ENCODE assay signal across 1 cellular context in genomic region chr7:54292171-54292925, GRCh38.
A peak's percentile ranks its signal among the peaks of the same experiment; 100 is the strongest.
TF ChIP-seq lines count a peak whose summit lies in the region.

No MANE protein-coding gene starts in this region.

TF ChIP-seq in H1, 55 proteins besides CTCF, POLR2A, EP300 and RAD21:
- TF ChIP-seq, protein P1, sequence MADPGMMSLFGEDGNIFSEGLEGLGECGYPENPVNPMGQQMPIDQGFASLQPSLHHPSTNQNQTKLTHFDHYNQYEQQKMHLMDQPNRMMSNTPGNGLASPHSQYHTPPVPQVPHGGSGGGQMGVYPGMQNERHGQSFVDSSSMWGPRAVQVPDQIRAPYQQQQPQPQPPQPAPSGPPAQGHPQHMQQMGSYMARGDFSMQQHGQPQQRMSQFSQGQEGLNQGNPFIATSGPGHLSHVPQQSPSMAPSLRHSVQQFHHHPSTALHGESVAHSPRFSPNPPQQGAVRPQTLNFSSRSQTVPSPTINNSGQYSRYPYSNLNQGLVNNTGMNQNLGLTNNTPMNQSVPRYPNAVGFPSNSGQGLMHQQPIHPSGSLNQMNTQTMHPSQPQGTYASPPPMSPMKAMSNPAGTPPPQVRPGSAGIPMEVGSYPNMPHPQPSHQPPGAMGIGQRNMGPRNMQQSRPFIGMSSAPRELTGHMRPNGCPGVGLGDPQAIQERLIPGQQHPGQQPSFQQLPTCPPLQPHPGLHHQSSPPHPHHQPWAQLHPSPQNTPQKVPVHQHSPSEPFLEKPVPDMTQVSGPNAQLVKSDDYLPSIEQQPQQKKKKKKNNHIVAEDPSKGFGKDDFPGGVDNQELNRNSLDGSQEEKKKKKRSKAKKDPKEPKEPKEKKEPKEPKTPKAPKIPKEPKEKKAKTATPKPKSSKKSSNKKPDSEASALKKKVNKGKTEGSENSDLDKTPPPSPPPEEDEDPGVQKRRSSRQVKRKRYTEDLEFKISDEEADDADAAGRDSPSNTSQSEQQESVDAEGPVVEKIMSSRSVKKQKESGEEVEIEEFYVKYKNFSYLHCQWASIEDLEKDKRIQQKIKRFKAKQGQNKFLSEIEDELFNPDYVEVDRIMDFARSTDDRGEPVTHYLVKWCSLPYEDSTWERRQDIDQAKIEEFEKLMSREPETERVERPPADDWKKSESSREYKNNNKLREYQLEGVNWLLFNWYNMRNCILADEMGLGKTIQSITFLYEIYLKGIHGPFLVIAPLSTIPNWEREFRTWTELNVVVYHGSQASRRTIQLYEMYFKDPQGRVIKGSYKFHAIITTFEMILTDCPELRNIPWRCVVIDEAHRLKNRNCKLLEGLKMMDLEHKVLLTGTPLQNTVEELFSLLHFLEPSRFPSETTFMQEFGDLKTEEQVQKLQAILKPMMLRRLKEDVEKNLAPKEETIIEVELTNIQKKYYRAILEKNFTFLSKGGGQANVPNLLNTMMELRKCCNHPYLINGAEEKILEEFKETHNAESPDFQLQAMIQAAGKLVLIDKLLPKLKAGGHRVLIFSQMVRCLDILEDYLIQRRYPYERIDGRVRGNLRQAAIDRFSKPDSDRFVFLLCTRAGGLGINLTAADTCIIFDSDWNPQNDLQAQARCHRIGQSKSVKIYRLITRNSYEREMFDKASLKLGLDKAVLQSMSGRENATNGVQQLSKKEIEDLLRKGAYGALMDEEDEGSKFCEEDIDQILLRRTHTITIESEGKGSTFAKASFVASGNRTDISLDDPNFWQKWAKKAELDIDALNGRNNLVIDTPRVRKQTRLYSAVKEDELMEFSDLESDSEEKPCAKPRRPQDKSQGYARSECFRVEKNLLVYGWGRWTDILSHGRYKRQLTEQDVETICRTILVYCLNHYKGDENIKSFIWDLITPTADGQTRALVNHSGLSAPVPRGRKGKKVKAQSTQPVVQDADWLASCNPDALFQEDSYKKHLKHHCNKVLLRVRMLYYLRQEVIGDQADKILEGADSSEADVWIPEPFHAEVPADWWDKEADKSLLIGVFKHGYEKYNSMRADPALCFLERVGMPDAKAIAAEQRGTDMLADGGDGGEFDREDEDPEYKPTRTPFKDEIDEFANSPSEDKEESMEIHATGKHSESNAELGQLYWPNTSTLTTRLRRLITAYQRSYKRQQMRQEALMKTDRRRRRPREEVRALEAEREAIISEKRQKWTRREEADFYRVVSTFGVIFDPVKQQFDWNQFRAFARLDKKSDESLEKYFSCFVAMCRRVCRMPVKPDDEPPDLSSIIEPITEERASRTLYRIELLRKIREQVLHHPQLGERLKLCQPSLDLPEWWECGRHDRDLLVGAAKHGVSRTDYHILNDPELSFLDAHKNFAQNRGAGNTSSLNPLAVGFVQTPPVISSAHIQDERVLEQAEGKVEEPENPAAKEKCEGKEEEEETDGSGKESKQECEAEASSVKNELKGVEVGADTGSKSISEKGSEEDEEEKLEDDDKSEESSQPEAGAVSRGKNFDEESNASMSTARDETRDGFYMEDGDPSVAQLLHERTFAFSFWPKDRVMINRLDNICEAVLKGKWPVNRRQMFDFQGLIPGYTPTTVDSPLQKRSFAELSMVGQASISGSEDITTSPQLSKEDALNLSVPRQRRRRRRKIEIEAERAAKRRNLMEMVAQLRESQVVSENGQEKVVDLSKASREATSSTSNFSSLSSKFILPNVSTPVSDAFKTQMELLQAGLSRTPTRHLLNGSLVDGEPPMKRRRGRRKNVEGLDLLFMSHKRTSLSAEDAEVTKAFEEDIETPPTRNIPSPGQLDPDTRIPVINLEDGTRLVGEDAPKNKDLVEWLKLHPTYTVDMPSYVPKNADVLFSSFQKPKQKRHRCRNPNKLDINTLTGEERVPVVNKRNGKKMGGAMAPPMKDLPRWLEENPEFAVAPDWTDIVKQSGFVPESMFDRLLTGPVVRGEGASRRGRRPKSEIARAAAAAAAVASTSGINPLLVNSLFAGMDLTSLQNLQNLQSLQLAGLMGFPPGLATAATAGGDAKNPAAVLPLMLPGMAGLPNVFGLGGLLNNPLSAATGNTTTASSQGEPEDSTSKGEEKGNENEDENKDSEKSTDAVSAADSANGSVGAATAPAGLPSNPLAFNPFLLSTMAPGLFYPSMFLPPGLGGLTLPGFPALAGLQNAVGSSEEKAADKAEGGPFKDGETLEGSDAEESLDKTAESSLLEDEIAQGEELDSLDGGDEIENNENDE (IDR thresholded peaks at IDR 0.05; ENCODE audit: insufficient replicate concordance, low read length): no peak
- peak; percentile 82 for TF ChIP-seq NANOG (IDR thresholded peaks at IDR 0.05; ENCODE audit: insufficient read depth, low read depth, low read length, poor library complexity, severe bottlenecking)
- no peak for TF ChIP-seq TEAD4 (IDR thresholded peaks at IDR 0.05; ENCODE audit: low read depth, low read length)
- TF ChIP-seq BACH1 (IDR thresholded peaks at IDR 0.05; ENCODE audit: low read length): peak; percentile 58; the same call in 1 of the 2 replicates
- no peak for TF ChIP-seq BRCA1 (IDR thresholded peaks at IDR 0.05; ENCODE audit: low read depth, low read length)
- TF ChIP-seq MAFK (IDR thresholded peaks at IDR 0.05; ENCODE audit: low read depth, low read length): peak; percentile 78
- TF ChIP-seq TCF12 (IDR thresholded peaks at IDR 0.05; ENCODE audit: low read depth, low read length): 0 out of 2 replicates have a peak, but pooled peaks have one; percentile 33
